In genomic region chr4:108003964-108004630, GRCh38 we compare ENCODE assay signal across 13 cellular contexts. TPM values are rescaled to one million over a fixed set of nuclear protein-coding genes. Genes with fewer than 3 reads are reported as not detected.
DNase-seq lines count a peak whose midpoint lies in the region; ATAC-seq lines count a peak whose summit lies in the region.
"Had no signal": no experiment of that assay in that cellular context is flagged by ENCODE, and none has a peak within 500 bp of the region (broad histone marks: within the 10 kb centered on the region; RNA-seq: fewer than 3 reads in every experiment).

No MANE protein-coding gene starts in this region.

- peaks cover 18% of the 10 kb centered on the region for H3K4me1 Mint-ChIP-seq in activated CD4-positive, alpha-beta T cell treated with anti-CD3 and anti-CD28 coated beads, Interleukin-2, amount 10 ng/mL, durations not matched to agents 24 days and 14 days
- peaks cover 14% of the 10 kb centered on the region for H3K4me1 Mint-ChIP-seq in memory B cell

- DNase-seq in activated CD4-positive, alpha-beta T cell treated with anti-CD3 and anti-CD28 coated beads, Interleukin-2, amount 10 ng/mL, durations not matched to agents 24 days and 14 days, result no peak
- DNase-seq in activated CD4-positive, alpha-beta T cell treated with anti-CD3 and anti-CD28 coated beads for 48 hours, result no peak
- DNase-seq in memory B cell (ENCODE audit: low spot score in 2 of 2), result no peak
- DNase-seq in DMS153 treated with DMSO at 0.1 percent for 48 hours (lab: John Stamatoyannopoulos, UW; ENCODE audit: unreplicated experiment), result no peak
- DNase-seq in LoVo (ENCODE audit: low spot score), result no peak
- DNase-seq: midbrain; NCI-H1436 treated with DMSO at 0.1 percent for 48 hours; NCI-H446 treated with DMSO at 0.1 percent for 48 hours; stimulated activated CD4-positive, alpha-beta T cell treated with anti-CD3 and anti-CD28 coated beads, Interleukin-4, amount 100 ng/mL, for 24 hours had no signal

- peak; percentile 49 for ATAC-seq in GM18858 (IDR thresholded peaks at IDR 0.05; ENCODE audit: unreplicated experiment)
- peak; percentile 47 for ATAC-seq in HG03060 (IDR thresholded peaks at IDR 0.05; ENCODE audit: low read depth, unreplicated experiment)
- no peak for ATAC-seq in memory B cell (ENCODE audit: low read depth)
- ATAC-seq in GM21367 (IDR thresholded peaks at IDR 0.05; ENCODE audit: unreplicated experiment), result no peak

- peaks cover 23% of the 10 kb centered on the region for H3K36me3 Mint-ChIP-seq in activated CD4-positive, alpha-beta T cell treated with anti-CD3 and anti-CD28 coated beads, Interleukin-2, amount 10 ng/mL, durations not matched to agents 24 days and 14 days (ENCODE audit: low read depth)
- H3K36me3 Mint-ChIP-seq in memory B cell, result peaks cover 16% of the 10 kb centered on the region

- H3K4me3 Mint-ChIP-seq in activated CD4-positive, alpha-beta T cell treated with anti-CD3 and anti-CD28 coated beads, Interleukin-2, amount 10 ng/mL, durations not matched to agents 24 days and 14 days, result no peak overlapping the region
- H3K4me3 Mint-ChIP-seq in memory B cell, result no peak overlapping the region
- H3K4me3 Mint-ChIP-seq: CD14-positive monocyte had no signal

- H3K27me3 Mint-ChIP-seq in activated CD4-positive, alpha-beta T cell treated with anti-CD3 and anti-CD28 coated beads, Interleukin-2, amount 10 ng/mL, durations not matched to agents 24 days and 14 days, result no peaks in the 10 kb centered on the region
- no peaks in the 10 kb centered on the region for H3K27me3 Mint-ChIP-seq in memory B cell

- H3K27ac Mint-ChIP-seq in activated CD4-positive, alpha-beta T cell treated with anti-CD3 and anti-CD28 coated beads, Interleukin-2, amount 10 ng/mL, durations not matched to agents 24 days and 14 days, result peak overlapping the region; percentile 1
- H3K27ac Mint-ChIP-seq in memory B cell, result peak overlapping the region; percentile 11

- intact Hi-C loops in activated CD4-positive, alpha-beta T cell treated with anti-CD3 and anti-CD28 coated beads, Interleukin-2, amount 10 ng/mL, durations not matched to agents 24 days and 14 days (cut with micrococcal nuclease), result no loop called here

- peaks cover 7% of the 10 kb centered on the region for H3K9me3 Mint-ChIP-seq in activated CD4-positive, alpha-beta T cell treated with anti-CD3 and anti-CD28 coated beads, Interleukin-2, amount 10 ng/mL, durations not matched to agents 24 days and 14 days
- no peaks in the 10 kb centered on the region for H3K9me3 Mint-ChIP-seq in memory B cell
- H3K9me3 Mint-ChIP-seq: CD14-positive monocyte had no signal

RNA-seq across cellular contexts. Expression of gene HADH, which starts 14.4 kb away (rescaled TPM):
- total RNA-seq in activated CD4-positive, alpha-beta T cell treated with anti-CD3 and anti-CD28 coated beads, Interleukin-2, amount 10 ng/mL, durations not matched to agents 24 days and 14 days, result 37.2 and 41.4 TPM in 2 replicates

Comparison
In these comparisons a context has a peak if more than half of its experiments do, and no peak if none do; other contexts are left out.
1. ATAC-seq: peak in GM18858 (single experiment) and HG03060 (single experiment); none in memory B cell (single experiment) and GM21367 (single experiment).